ENCODE assay signal across 8 cellular contexts in the genomic region with DNA sequence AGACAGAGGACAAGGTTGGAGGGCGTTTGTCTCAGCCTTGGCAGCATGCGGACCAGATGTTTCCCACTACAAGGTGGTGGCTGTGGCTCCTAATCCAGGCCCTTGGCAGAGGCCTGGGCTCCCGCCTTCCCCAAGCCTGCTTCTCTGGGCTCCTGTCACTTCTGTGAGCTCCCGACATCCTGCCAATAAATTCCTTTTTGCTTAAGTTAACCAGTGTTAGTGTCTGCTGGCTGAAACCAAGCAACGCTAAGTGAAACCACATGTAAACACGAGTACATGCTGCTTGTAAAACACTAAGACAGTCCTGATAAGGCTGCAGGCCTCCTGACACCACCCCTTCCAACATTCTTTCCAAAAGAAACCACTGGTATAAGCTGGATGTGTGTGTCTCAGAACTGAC.
DNase-seq lines count a peak whose midpoint lies in the region; ATAC-seq and TF ChIP-seq lines count a peak whose summit lies in the region.

No MANE protein-coding gene starts in this region.

- H3K27me3 Mint-ChIP-seq in HFFc6 (ENCODE audit: insufficient read depth) = peaks cover 20% of the 10 kb centered on the region

- TF ChIP-seq CTCF in HFFc6 (IDR thresholded peaks at IDR 0.05) (no peak), astrocyte of the cerebellum (IDR thresholded peaks at IDR 0.05; ENCODE audit: low read depth, low read length, missing control alignments) (no peak)

- H3K27ac Mint-ChIP-seq in HFFc6 = peak overlapping the region; percentile 96

- ATAC-seq in GM21367 (IDR thresholded peaks at IDR 0.05; ENCODE audit: unreplicated experiment) (no peak), GM21529 (IDR thresholded peaks at IDR 0.05; ENCODE audit: unreplicated experiment) (no peak)

- H3K4me3 Mint-ChIP-seq in HFFc6 = no peak overlapping the region; the same call in 1 of the 2 replicates

- H3K36me3 Mint-ChIP-seq in HFFc6 (ENCODE audit: low read depth) = no peaks in the 10 kb centered on the region

- in situ Hi-C loops in astrocyte of the cerebellum (cut with HindIII; ENCODE audit: low sequenced_read_pairs) = no loop called here

- intact Hi-C loops in posterior vena cava (cut with DNase I) = no loop called here

- no peak overlapping the region for H3K4me3 ChIP-seq in astrocyte of the cerebellum (ENCODE audit: low read depth, low read length)

- DNase-seq in HFFc6 (peak; percentile 99), astrocyte of the cerebellum (ENCODE audit: low read depth) (peak; percentile 98), islet precursor cell (peak; percentile 97), smooth muscle cell of the brain vasculature (ENCODE audit: low read depth, low spot score) (peak; percentile 69), Ammon's horn (ENCODE audit: low spot score) (no peak), posterior vena cava (ENCODE audit: low spot score) (no peak)

- no peaks in the 10 kb centered on the region for H3K9me3 Mint-ChIP-seq in HFFc6

- H3K4me1 Mint-ChIP-seq in HFFc6 (ENCODE audit: low read depth) = peaks cover 59% of the 10 kb centered on the region

Comparison
In these comparisons a context has a peak if more than half of its experiments do, and no peak if none do; other contexts are left out.
1. DNase-seq: peak in HFFc6 (single experiment), astrocyte of the cerebellum (single experiment), islet precursor cell (single experiment) and smooth muscle cell of the brain vasculature (single experiment); none in Ammon's horn (single experiment) and posterior vena cava (single experiment).